In the genomic region with DNA sequence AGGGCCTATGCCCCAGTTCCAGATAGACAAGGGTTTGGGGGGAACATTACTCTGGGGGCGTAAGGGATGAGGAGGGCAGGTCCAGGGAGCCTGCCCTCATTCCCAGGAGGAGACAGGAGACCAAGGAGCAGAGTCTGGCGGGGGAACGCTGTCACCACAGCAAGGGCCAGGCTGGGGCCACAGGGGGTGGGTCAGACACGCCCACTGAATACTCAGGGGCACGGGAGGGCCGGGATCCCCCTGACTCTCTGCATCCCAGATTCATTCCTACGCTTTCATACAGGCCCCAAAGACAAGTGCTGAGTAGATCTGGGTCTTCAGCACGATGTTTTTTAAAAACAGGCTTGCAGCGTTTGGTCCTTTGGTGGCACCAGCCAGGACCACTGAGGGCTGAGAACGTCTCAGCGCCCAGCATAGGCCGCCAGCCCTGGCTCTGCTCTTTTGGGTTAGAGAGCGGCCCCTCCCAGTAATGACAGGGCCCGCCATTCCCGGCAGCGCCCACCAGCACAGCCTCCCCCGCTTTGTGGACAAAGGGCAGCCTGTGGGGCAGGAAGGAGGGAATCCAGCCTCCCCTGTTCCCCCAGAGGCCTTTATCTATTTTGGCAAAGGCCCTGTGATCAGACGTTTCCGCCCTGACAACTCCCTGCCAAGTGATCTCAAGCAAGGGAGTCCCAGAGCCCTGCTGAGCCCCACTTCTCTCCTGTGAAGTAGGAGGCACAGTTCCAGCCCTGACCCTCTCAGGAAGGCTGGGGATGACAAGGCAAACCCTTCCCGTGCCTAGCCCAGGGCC, we compare ENCODE assay signal across 11 cellular contexts. TPM values are rescaled to one million over a fixed set of nuclear protein-coding genes. Genes with fewer than 3 reads are reported as not detected.
DNase-seq lines count a peak whose midpoint lies in the region; ATAC-seq, FAIRE-seq and TF ChIP-seq lines count a peak whose summit lies in the region.
"Had no signal": no experiment of that assay in that cellular context is flagged by ENCODE, and none has a peak within 500 bp of the region (broad histone marks: within the 10 kb centered on the region; RNA-seq: fewer than 3 reads in every experiment).

No MANE protein-coding gene starts in this region.

- H3K9ac ChIP-seq in BLaER1 = peak overlapping the region; percentile 64

- 21 to 52% (median 28%) methylated on average over 11 to 20 of the region's 20 CpGs for WGBS in heart left ventricle, 4 donors
- WGBS in pancreas, 2 donors = 62 to 64% methylated on average over 20 of the region's 20 CpGs

- TF ChIP-seq CTCF in heart left ventricle (IDR thresholded peaks at IDR 0.05) (no peak), pancreas (IDR thresholded peaks at IDR 0.05) (no peak)

- H3K9me3 ChIP-seq in BLaER1 (no peaks in the 10 kb centered on the region), heart left ventricle (no peaks in the 10 kb centered on the region), pancreas (no peaks in the 10 kb centered on the region)

- intact Hi-C loops in heart left ventricle (cut with DNase I) (loop anchor here in 1 of 10 donors (10.0 kb wide), 1 partner anchor 68 kb away; no protein-coding TSS in a partner anchor), pancreas (cut with DNase I) (no loop called here)

- H3K4me3 Mint-ChIP-seq in activated T-helper 17 cell treated with anti-CD3 and anti-CD28 coated beads, Interleukin-2, amount 50 U/mL, for 72 hours = no peak overlapping the region
- H3K4me3 Mint-ChIP-seq: activated CD8-positive, alpha-beta T cell treated with anti-CD3 and anti-CD28 coated beads for 36 hours; CD4-positive, alpha-beta T cell had no signal

- H3K27me3 ChIP-seq in BLaER1 (no peaks in the 10 kb centered on the region), heart left ventricle (no peaks in the 10 kb centered on the region), pancreas (no peaks in the 10 kb centered on the region)

- peaks cover 100% of the 10 kb centered on the region for H4K20me1 ChIP-seq in BLaER1

- peak; percentile 71 to 86 (median 80) for DNase-seq in heart left ventricle
- peak in 2 of 6 donors; percentile 48 to 54 for DNase-seq in pancreas
- DNase-seq in AML-193 (lab: John Stamatoyannopoulos, UW) = no peak
- no peak for DNase-seq in NCI-H2107 (lab: John Stamatoyannopoulos, UW)
- DNase-seq: CD4-positive, alpha-beta T cell; NCI-H524 had no signal

- TF ChIP-seq POLR2A in heart left ventricle (IDR thresholded peaks at IDR 0.05) = no peak

- H3K4me1 ChIP-seq in BLaER1 (peaks cover 100% of the 10 kb centered on the region), heart left ventricle (peaks cover 14 to 99% (median 72%) of the 10 kb centered on the region in 12 donors), pancreas (peaks cover 3 to 58% (median 17%) of the 10 kb centered on the region in 3 donors)

- H3K27me3 Mint-ChIP-seq in activated T-helper 17 cell treated with anti-CD3 and anti-CD28 coated beads, Interleukin-2, amount 50 U/mL, for 72 hours = no peaks in the 10 kb centered on the region
- H3K27me3 Mint-ChIP-seq: CD4-positive, alpha-beta T cell had no signal

- peak overlapping the region; percentile 56 for H3K27ac Mint-ChIP-seq in activated T-helper 17 cell treated with anti-CD3 and anti-CD28 coated beads, Interleukin-2, amount 50 U/mL, for 72 hours
- H3K27ac Mint-ChIP-seq: activated CD8-positive, alpha-beta T cell treated with anti-CD3 and anti-CD28 coated beads for 36 hours; CD4-positive, alpha-beta T cell had no signal

- peak overlapping the region; percentile 53 for H3K4me3 ChIP-seq in BLaER1
- H3K4me3 ChIP-seq in heart left ventricle = peak overlapping the region in 2 of 12 donors; percentile 10 to 21
- H3K4me3 ChIP-seq in pancreas = no peak overlapping the region

- H3K9me3 Mint-ChIP-seq in activated T-helper 17 cell treated with anti-CD3 and anti-CD28 coated beads, Interleukin-2, amount 50 U/mL, for 72 hours = no peaks in the 10 kb centered on the region
- H3K9me3 Mint-ChIP-seq: activated CD8-positive, alpha-beta T cell treated with anti-CD3 and anti-CD28 coated beads for 36 hours; CD4-positive, alpha-beta T cell had no signal

- H3K4me1 Mint-ChIP-seq in activated T-helper 17 cell treated with anti-CD3 and anti-CD28 coated beads, Interleukin-2, amount 50 U/mL, for 72 hours = peaks cover 9% of the 10 kb centered on the region

- H3K36me3 ChIP-seq in BLaER1 (peaks cover 31% of the 10 kb centered on the region), heart left ventricle (peaks cover 0 to 14% (median 0%) of the 10 kb centered on the region in 9 donors), pancreas (no peaks in the 10 kb centered on the region)

- H3K36me3 Mint-ChIP-seq in activated T-helper 17 cell treated with anti-CD3 and anti-CD28 coated beads, Interleukin-2, amount 50 U/mL, for 72 hours (ENCODE audit: low read depth) = peaks cover 5% of the 10 kb centered on the region

- no peak for ATAC-seq in activated T-helper 17 cell treated with anti-CD3 and anti-CD28 coated beads, Interleukin-2, amount 50 U/mL, for 72 hours (replicated peaks)
- ATAC-seq in heart left ventricle = peak; percentile 17 to 74 (median 68)
- peak in 3 of 4 donors; percentile 40 to 58 (median 51) for ATAC-seq in pancreas
- ATAC-seq in GM18868 (IDR thresholded peaks at IDR 0.05; ENCODE audit: unreplicated experiment) = no peak
- ATAC-seq in SK-N-SH treated with all-trans-retinoic acid at 6 μM for 48 hours = no peak
- ATAC-seq: activated CD8-positive, alpha-beta T cell treated with anti-CD3 and anti-CD28 coated beads for 36 hours had no signal

- H3K4me2 ChIP-seq in BLaER1 = peak overlapping the region; percentile 98

- no peak for FAIRE-seq in pancreas (lab: Jason Lieb, UNC)

- H3K27ac ChIP-seq in BLaER1 = peak overlapping the region; percentile 78
- peak overlapping the region; percentile 35 to 83 (median 74) for H3K27ac ChIP-seq in heart left ventricle
- peak overlapping the region; percentile 33 to 86 (median 66) for H3K27ac ChIP-seq in pancreas

TF ChIP-seq in SK-N-SH treated with all-trans-retinoic acid at 6 μM for 48 hours, 23 proteins besides CTCF, POLR2A, EP300 and RAD21:
- no peak for TF ChIP-seq ZFP3 (CRISPR knock-in tag; IDR thresholded peaks at IDR 0.05)
- TF ChIP-seq, protein P1, sequence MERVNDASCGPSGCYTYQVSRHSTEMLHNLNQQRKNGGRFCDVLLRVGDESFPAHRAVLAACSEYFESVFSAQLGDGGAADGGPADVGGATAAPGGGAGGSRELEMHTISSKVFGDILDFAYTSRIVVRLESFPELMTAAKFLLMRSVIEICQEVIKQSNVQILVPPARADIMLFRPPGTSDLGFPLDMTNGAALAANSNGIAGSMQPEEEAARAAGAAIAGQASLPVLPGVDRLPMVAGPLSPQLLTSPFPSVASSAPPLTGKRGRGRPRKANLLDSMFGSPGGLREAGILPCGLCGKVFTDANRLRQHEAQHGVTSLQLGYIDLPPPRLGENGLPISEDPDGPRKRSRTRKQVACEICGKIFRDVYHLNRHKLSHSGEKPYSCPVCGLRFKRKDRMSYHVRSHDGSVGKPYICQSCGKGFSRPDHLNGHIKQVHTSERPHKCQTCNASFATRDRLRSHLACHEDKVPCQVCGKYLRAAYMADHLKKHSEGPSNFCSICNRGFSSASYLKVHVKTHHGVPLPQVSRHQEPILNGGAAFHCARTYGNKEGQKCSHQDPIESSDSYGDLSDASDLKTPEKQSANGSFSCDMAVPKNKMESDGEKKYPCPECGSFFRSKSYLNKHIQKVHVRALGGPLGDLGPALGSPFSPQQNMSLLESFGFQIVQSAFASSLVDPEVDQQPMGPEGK (CRISPR knock-in tag; IDR thresholded peaks at IDR 0.05; ENCODE audit: borderline replicate concordance) = no peak
- TF ChIP-seq, protein P2, sequence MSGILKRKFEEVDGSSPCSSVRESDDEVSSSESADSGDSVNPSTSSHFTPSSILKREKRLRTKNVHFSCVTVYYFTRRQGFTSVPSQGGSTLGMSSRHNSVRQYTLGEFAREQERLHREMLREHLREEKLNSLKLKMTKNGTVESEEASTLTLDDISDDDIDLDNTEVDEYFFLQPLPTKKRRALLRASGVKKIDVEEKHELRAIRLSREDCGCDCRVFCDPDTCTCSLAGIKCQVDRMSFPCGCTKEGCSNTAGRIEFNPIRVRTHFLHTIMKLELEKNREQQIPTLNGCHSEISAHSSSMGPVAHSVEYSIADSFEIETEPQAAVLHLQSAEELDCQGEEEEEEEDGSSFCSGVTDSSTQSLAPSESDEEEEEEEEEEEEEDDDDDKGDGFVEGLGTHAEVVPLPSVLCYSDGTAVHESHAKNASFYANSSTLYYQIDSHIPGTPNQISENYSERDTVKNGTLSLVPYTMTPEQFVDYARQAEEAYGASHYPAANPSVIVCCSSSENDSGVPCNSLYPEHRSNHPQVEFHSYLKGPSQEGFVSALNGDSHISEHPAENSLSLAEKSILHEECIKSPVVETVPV (CRISPR knock-in tag; IDR thresholded peaks at IDR 0.05) = no peak
- no peak for TF ChIP-seq RARB (CRISPR knock-in tag; IDR thresholded peaks at IDR 0.05)
- TF ChIP-seq OSR1 (CRISPR knock-in tag; IDR thresholded peaks at IDR 0.05) = no peak
- TF ChIP-seq ESRRG (CRISPR knock-in tag; IDR thresholded peaks at IDR 0.05) = no peak
- TF ChIP-seq, protein P3, sequence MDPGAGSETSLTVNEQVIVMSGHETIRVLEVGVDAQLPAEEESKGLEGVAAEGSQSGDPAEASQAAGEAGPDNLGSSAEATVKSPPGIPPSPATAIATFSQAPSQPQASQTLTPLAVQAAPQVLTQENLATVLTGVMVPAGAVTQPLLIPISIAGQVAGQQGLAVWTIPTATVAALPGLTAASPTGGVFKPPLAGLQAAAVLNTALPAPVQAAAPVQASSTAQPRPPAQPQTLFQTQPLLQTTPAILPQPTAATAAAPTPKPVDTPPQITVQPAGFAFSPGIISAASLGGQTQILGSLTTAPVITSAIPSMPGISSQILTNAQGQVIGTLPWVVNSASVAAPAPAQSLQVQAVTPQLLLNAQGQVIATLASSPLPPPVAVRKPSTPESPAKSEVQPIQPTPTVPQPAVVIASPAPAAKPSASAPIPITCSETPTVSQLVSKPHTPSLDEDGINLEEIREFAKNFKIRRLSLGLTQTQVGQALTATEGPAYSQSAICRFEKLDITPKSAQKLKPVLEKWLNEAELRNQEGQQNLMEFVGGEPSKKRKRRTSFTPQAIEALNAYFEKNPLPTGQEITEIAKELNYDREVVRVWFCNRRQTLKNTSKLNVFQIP (CRISPR knock-in tag; IDR thresholded peaks at IDR 0.05; ENCODE audit: borderline replicate concordance, low read depth) = no peak
- no peak for TF ChIP-seq PPARA (CRISPR knock-in tag; IDR thresholded peaks at IDR 0.05; ENCODE audit: borderline replicate concordance)
- TF ChIP-seq ZC3H10 (CRISPR knock-in tag; IDR thresholded peaks at IDR 0.05) = no peak
- no peak for TF ChIP-seq ISL1 (CRISPR knock-in tag; IDR thresholded peaks at IDR 0.05)
- no peak for TF ChIP-seq ZNF565 (CRISPR knock-in tag; conservative IDR thresholded peaks at IDR 0.05; ENCODE audit: low read depth)

RNA-seq across cellular contexts. Expression of a gene that starts 24.9 kb away (rescaled TPM):
- 1 to 10 TPM; 6.8 to 7.6 TPM for total RNA-seq in activated T-helper 17 cell treated with anti-CD3 and anti-CD28 coated beads, Interleukin-2, amount 50 U/mL, for 72 hours
- total RNA-seq in heart left ventricle (10 to 100 TPM in 2 of 9 donors, 1 to 10 TPM in 7; 5.0 to 42.4 (median 6.8) TPM), pancreas (10 to 100 TPM; 25.1 to 67.0 (median 34.2) TPM)
- polyA plus RNA-seq in heart left ventricle (1 to 10 TPM; 1.8 to 4.0 TPM), pancreas (10 to 100 TPM in 1 of 2 donors, 1 to 10 TPM in 1; 7.8 to 12.5 TPM)

Comparison
In these comparisons a context has a peak if more than half of its experiments do, and no peak if none do; other contexts are left out.
1. ATAC-seq: peak in heart left ventricle (4 of 4) and pancreas (3 of 4); none in activated T-helper 17 cell treated with anti-CD3 and anti-CD28 coated beads, Interleukin-2, amount 50 U/mL, for 72 hours (single experiment), GM18868 (single experiment) and SK-N-SH treated with all-trans-retinoic acid at 6 μM for 48 hours (single experiment).
2. DNase-seq: peak in heart left ventricle (5 of 5); none in AML-193 (0 of 2) and NCI-H2107 (single experiment).
3. Peak in every context shown above with its lines, with median percentiles within 50 percentile points of each other: H3K27ac ChIP-seq.